Comparison of ENCODE assay signal across 1 cellular context in genomic region chr2:168456526-168457176, GRCh38.
TF ChIP-seq lines count a peak whose summit lies in the region.

No MANE protein-coding gene starts in this region.

TF ChIP-seq in HepG2, 621 proteins besides CTCF, POLR2A, EP300 and RAD21 (continued from another document and continues in another):
- TF ChIP-seq HOMEZ (CRISPR knock-in tag; IDR thresholded peaks at IDR 0.05; ENCODE audit: low read depth): no peak
- no peak for TF ChIP-seq FOXK2 (IDR thresholded peaks at IDR 0.05)
- TF ChIP-seq ZNF770 (CRISPR knock-in tag; IDR thresholded peaks at IDR 0.05): no peak
- 0 out of 2 replicates have a peak, but pooled peaks have one; percentile 17 for TF ChIP-seq ZKSCAN5 (CRISPR knock-in tag; IDR thresholded peaks at IDR 0.05)
- no peak for TF ChIP-seq ATF7 (IDR thresholded peaks at IDR 0.05)
- TF ChIP-seq ATF7 (CRISPR knock-in tag; IDR thresholded peaks at IDR 0.05): no peak
- TF ChIP-seq ZNF280B (CRISPR knock-in tag; IDR thresholded peaks at IDR 0.05; ENCODE audit: borderline replicate concordance): no peak; the same call in 1 of the 2 replicates
- TF ChIP-seq ZNF616 (CRISPR knock-in tag; IDR thresholded peaks at IDR 0.05; ENCODE audit: low read depth): no peak
- TF ChIP-seq TCF7L2 (IDR thresholded peaks at IDR 0.05; ENCODE audit: low read depth, low read length): no peak
- no peak for TF ChIP-seq ZBTB33 (CRISPR knock-in tag; IDR thresholded peaks at IDR 0.05)
- peak; percentile 65 for TF ChIP-seq ZFX (CRISPR knock-in tag; IDR thresholded peaks at IDR 0.05; ENCODE audit: low read depth)
- no peak for TF ChIP-seq TOE1 (CRISPR knock-in tag; IDR thresholded peaks at IDR 0.05)
- no peak for TF ChIP-seq ZMAT5 (CRISPR knock-in tag; IDR thresholded peaks at IDR 0.05; ENCODE audit: borderline replicate concordance, low read depth)
- TF ChIP-seq SP1 (IDR thresholded peaks at IDR 0.05): no peak
- no peak for TF ChIP-seq SP1 (CRISPR knock-in tag; IDR thresholded peaks at IDR 0.05)
- no peak for TF ChIP-seq SP5 (CRISPR knock-in tag; IDR thresholded peaks at IDR 0.05; ENCODE audit: borderline replicate concordance, low read depth)
- no peak for TF ChIP-seq ZBTB43 (CRISPR knock-in tag; conservative IDR thresholded peaks at IDR 0.05)
- TF ChIP-seq KAT2B (IDR thresholded peaks at IDR 0.05; ENCODE audit: borderline replicate concordance, low read depth, low read length): no peak
- peak; percentile 87; the same call in 1 of the 2 replicates for TF ChIP-seq ZNF619 (CRISPR knock-in tag; IDR thresholded peaks at IDR 0.05)
- no peak for TF ChIP-seq ZFP62 (CRISPR knock-in tag; IDR thresholded peaks at IDR 0.05)
- no peak for TF ChIP-seq TP53 (CRISPR knock-in tag; conservative IDR thresholded peaks at IDR 0.05)
- TF ChIP-seq MYPOP (CRISPR knock-in tag; IDR thresholded peaks at IDR 0.05): no peak
- TF ChIP-seq ZNF33A (CRISPR knock-in tag; IDR thresholded peaks at IDR 0.05; ENCODE audit: borderline replicate concordance): no peak
- no peak; the same call in 1 of the 2 replicates for TF ChIP-seq NAIF1 (CRISPR knock-in tag; IDR thresholded peaks at IDR 0.05; ENCODE audit: borderline replicate concordance)
- no peak for TF ChIP-seq SYNCRIP (IDR thresholded peaks at IDR 0.05; ENCODE audit: insufficient read depth, low read depth, low read length)
- TF ChIP-seq DNMT1 (CRISPR knock-in tag; IDR thresholded peaks at IDR 0.05): no peak
- TF ChIP-seq TGIF2 (CRISPR knock-in tag; IDR thresholded peaks at IDR 0.05): no peak; the same call in 1 of the 2 replicates
- peak; percentile 76; the same call in 1 of the 2 replicates for TF ChIP-seq PCBP1 (IDR thresholded peaks at IDR 0.05; ENCODE audit: borderline replicate concordance, low read depth, low read length)
- 0 out of 2 replicates have a peak, but pooled peaks have one; percentile 40 for TF ChIP-seq ATF6 (CRISPR knock-in tag; conservative IDR thresholded peaks at IDR 0.05)
- TF ChIP-seq MZF1 (CRISPR knock-in tag; IDR thresholded peaks at IDR 0.05; ENCODE audit: borderline replicate concordance): no peak
- TF ChIP-seq CEBPB (IDR thresholded peaks at IDR 0.05; ENCODE audit: borderline replicate concordance, low read depth, low read length): no peak
- TF ChIP-seq NFATC3 (CRISPR knock-in tag; IDR thresholded peaks at IDR 0.05): no peak
- no peak for TF ChIP-seq ZNF781 (CRISPR knock-in tag; IDR thresholded peaks at IDR 0.05; ENCODE audit: borderline replicate concordance, not compliant biosample characterization)
- TF ChIP-seq TFE3 (CRISPR knock-in tag; IDR thresholded peaks at IDR 0.05): 0 out of 2 replicates have a peak, but pooled peaks have one; percentile 28
- no peak for TF ChIP-seq HNF4G (IDR thresholded peaks at IDR 0.05; ENCODE audit: borderline replicate concordance, low read depth, low read length)
- TF ChIP-seq HNF4G (CRISPR knock-in tag; IDR thresholded peaks at IDR 0.05; ENCODE audit: borderline replicate concordance, low read depth): no peak
- peak; percentile 83; the same call in 1 of the 2 replicates for TF ChIP-seq MTF2 (CRISPR knock-in tag; IDR thresholded peaks at IDR 0.05; ENCODE audit: borderline replicate concordance)
- no peak for TF ChIP-seq ADNP (CRISPR knock-in tag; IDR thresholded peaks at IDR 0.05)
- peak; percentile 35; the same call in 1 of the 2 replicates for TF ChIP-seq ZNF614 (CRISPR knock-in tag; IDR thresholded peaks at IDR 0.05; ENCODE audit: borderline replicate concordance)
- peak; percentile 78; the same call in 1 of the 2 replicates for TF ChIP-seq NRL (CRISPR knock-in tag; IDR thresholded peaks at IDR 0.05; ENCODE audit: borderline replicate concordance)
- TF ChIP-seq YEATS4 (CRISPR knock-in tag; IDR thresholded peaks at IDR 0.05; ENCODE audit: borderline replicate concordance): no peak
